In genomic region chr5:33601881-33602280, GRCh38 we compare ENCODE assay signal across 1 cellular context.
TF ChIP-seq lines count a peak whose summit lies in the region.

No MANE protein-coding gene starts in this region.

TF ChIP-seq in GM23338, 12 proteins besides CTCF, POLR2A, EP300 and RAD21:
- TF ChIP-seq ETS1 (IDR thresholded peaks at IDR 0.05) = no peak
- TF ChIP-seq CREB1 (CRISPR knock-in tag; IDR thresholded peaks at IDR 0.05; ENCODE audit: low read depth) = no peak
- no peak for TF ChIP-seq EZH2 (IDR thresholded peaks at IDR 0.05; ENCODE audit: low read depth, unreplicated experiment)
- TF ChIP-seq, protein P1, sequence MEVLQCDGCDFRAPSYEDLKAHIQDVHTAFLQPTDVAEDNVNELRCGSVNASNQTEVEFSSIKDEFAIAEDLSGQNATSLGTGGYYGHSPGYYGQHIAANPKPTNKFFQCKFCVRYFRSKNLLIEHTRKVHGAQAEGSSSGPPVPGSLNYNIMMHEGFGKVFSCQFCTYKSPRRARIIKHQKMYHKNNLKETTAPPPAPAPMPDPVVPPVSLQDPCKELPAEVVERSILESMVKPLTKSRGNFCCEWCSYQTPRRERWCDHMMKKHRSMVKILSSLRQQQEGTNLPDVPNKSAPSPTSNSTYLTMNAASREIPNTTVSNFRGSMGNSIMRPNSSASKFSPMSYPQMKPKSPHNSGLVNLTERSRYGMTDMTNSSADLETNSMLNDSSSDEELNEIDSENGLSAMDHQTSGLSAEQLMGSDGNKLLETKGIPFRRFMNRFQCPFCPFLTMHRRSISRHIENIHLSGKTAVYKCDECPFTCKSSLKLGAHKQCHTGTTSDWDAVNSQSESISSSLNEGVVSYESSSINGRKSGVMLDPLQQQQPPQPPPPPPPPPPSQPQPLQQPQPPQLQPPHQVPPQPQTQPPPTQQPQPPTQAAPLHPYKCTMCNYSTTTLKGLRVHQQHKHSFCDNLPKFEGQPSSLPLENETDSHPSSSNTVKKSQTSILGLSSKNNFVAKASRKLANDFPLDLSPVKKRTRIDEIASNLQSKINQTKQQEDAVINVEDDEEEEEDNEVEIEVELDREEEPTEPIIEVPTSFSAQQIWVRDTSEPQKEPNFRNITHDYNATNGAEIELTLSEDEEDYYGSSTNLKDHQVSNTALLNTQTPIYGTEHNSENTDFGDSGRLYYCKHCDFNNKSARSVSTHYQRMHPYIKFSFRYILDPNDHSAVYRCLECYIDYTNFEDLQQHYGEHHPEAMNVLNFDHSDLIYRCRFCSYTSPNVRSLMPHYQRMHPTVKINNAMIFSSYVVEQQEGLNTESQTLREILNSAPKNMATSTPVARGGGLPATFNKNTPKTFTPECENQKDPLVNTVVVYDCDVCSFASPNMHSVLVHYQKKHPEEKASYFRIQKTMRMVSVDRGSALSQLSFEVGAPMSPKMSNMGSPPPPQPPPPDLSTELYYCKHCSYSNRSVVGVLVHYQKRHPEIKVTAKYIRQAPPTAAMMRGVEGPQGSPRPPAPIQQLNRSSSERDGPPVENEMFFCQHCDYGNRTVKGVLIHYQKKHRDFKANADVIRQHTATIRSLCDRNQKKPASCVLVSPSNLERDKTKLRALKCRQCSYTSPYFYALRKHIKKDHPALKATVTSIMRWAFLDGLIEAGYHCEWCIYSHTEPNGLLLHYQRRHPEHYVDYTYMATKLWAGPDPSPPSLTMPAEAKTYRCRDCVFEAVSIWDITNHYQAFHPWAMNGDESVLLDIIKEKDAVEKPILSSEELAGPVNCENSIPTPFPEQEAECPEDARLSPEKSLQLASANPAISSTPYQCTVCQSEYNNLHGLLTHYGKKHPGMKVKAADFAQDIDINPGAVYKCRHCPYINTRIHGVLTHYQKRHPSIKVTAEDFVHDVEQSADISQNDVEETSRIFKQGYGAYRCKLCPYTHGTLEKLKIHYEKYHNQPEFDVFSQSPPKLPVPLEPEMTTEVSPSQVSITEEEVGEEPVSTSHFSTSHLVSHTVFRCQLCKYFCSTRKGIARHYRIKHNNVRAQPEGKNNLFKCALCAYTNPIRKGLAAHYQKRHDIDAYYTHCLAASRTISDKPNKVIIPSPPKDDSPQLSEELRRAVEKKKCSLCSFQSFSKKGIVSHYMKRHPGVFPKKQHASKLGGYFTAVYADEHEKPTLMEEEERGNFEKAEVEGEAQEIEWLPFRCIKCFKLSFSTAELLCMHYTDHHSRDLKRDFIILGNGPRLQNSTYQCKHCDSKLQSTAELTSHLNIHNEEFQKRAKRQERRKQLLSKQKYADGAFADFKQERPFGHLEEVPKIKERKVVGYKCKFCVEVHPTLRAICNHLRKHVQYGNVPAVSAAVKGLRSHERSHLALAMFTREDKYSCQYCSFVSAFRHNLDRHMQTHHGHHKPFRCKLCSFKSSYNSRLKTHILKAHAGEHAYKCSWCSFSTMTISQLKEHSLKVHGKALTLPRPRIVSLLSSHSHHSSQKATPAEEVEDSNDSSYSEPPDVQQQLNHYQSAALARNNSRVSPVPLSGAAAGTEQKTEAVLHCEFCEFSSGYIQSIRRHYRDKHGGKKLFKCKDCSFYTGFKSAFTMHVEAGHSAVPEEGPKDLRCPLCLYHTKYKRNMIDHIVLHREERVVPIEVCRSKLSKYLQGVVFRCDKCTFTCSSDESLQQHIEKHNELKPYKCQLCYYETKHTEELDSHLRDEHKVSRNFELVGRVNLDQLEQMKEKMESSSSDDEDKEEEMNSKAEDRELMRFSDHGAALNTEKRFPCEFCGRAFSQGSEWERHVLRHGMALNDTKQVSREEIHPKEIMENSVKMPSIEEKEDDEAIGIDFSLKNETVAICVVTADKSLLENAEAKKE (CRISPR knock-in tag; IDR thresholded peaks at IDR 0.05) = no peak
- no peak for TF ChIP-seq STAT1 (IDR thresholded peaks at IDR 0.05; ENCODE audit: unreplicated experiment)
- no peak for TF ChIP-seq POLR2AphosphoS5 (IDR thresholded peaks at IDR 0.05; ENCODE audit: low read depth)
- TF ChIP-seq, protein P2, sequence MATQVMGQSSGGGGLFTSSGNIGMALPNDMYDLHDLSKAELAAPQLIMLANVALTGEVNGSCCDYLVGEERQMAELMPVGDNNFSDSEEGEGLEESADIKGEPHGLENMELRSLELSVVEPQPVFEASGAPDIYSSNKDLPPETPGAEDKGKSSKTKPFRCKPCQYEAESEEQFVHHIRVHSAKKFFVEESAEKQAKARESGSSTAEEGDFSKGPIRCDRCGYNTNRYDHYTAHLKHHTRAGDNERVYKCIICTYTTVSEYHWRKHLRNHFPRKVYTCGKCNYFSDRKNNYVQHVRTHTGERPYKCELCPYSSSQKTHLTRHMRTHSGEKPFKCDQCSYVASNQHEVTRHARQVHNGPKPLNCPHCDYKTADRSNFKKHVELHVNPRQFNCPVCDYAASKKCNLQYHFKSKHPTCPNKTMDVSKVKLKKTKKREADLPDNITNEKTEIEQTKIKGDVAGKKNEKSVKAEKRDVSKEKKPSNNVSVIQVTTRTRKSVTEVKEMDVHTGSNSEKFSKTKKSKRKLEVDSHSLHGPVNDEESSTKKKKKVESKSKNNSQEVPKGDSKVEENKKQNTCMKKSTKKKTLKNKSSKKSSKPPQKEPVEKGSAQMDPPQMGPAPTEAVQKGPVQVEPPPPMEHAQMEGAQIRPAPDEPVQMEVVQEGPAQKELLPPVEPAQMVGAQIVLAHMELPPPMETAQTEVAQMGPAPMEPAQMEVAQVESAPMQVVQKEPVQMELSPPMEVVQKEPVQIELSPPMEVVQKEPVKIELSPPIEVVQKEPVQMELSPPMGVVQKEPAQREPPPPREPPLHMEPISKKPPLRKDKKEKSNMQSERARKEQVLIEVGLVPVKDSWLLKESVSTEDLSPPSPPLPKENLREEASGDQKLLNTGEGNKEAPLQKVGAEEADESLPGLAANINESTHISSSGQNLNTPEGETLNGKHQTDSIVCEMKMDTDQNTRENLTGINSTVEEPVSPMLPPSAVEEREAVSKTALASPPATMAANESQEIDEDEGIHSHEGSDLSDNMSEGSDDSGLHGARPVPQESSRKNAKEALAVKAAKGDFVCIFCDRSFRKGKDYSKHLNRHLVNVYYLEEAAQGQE (IDR thresholded peaks at IDR 0.05; ENCODE audit: unreplicated experiment) = no peak
- no peak for TF ChIP-seq EZH2phosphoT487 (IDR thresholded peaks at IDR 0.05; ENCODE audit: unreplicated experiment)
- TF ChIP-seq ZNF331 (CRISPR knock-in tag; IDR thresholded peaks at IDR 0.05; ENCODE audit: low read depth) = no peak
- no peak for TF ChIP-seq NANOG (IDR thresholded peaks at IDR 0.05; ENCODE audit: borderline replicate concordance)
- no peak for TF ChIP-seq JUNB (IDR thresholded peaks at IDR 0.05; ENCODE audit: unreplicated experiment)
- no peak for TF ChIP-seq ZNF114 (CRISPR knock-in tag; IDR thresholded peaks at IDR 0.05)
